1 cellular context compared by ENCODE assay signal in the genomic region with DNA sequence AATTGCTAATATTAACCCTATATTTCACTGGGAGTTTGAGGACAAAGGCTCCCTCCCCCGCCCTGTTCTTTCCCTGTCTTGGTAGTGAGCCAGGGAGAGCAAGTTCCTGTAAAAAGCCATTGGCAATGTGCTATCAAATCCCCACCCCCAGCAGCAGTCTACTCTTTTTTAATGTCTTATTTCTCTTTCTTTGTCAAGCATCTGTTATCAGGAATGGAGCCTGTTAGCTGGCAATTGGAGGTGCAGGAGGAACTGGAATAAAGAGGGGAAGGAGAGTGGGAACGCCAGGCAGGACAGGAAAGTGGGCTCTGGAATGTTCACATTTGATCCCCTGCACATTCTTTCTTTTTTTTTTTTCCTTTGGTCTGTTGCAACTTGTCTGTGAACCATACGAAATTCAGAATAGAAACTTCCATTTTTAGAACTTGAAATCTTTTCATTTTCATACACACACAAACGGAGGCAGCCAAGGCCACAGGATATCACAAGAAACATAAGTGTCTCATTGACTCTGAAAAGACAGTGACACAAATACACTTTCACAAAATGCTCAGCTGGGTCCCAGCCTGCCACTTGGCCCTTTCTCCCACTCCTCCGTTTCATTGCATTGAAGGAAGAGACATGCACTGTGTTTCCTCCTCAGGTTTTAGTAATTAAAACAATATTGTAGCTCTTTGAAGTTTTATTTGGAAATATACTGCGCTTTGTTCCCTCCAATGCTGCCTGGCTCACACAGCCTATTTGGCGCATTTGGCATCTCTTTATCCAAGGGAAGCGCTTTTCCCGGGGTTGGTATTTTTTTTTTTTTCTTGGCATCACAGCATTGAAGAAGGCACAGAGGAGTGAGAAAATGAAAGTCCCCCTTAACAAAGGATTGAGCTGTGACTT.
TF ChIP-seq lines count a peak whose summit lies in the region.

No MANE protein-coding gene starts in this region.

TF ChIP-seq in WTC11, 78 proteins besides CTCF, POLR2A, EP300 and RAD21 (continued from another document):
- TF ChIP-seq AR (CRISPR knock-in tag; IDR thresholded peaks at IDR 0.05) (no peak), TEAD1 (CRISPR knock-in tag; IDR thresholded peaks at IDR 0.05) (no peak), IRF2 (CRISPR knock-in tag; IDR thresholded peaks at IDR 0.05; ENCODE audit: borderline replicate concordance, low read depth) (no peak), SMAD3 (CRISPR knock-in tag; IDR thresholded peaks at IDR 0.05; ENCODE audit: borderline replicate concordance) (no peak)
- TF ChIP-seq, protein P1, sequence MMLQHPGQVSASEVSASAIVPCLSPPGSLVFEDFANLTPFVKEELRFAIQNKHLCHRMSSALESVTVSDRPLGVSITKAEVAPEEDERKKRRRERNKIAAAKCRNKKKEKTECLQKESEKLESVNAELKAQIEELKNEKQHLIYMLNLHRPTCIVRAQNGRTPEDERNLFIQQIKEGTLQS (CRISPR knock-in tag; conservative IDR thresholded peaks at IDR 0.05) = no peak
- TF ChIP-seq, protein P2, sequence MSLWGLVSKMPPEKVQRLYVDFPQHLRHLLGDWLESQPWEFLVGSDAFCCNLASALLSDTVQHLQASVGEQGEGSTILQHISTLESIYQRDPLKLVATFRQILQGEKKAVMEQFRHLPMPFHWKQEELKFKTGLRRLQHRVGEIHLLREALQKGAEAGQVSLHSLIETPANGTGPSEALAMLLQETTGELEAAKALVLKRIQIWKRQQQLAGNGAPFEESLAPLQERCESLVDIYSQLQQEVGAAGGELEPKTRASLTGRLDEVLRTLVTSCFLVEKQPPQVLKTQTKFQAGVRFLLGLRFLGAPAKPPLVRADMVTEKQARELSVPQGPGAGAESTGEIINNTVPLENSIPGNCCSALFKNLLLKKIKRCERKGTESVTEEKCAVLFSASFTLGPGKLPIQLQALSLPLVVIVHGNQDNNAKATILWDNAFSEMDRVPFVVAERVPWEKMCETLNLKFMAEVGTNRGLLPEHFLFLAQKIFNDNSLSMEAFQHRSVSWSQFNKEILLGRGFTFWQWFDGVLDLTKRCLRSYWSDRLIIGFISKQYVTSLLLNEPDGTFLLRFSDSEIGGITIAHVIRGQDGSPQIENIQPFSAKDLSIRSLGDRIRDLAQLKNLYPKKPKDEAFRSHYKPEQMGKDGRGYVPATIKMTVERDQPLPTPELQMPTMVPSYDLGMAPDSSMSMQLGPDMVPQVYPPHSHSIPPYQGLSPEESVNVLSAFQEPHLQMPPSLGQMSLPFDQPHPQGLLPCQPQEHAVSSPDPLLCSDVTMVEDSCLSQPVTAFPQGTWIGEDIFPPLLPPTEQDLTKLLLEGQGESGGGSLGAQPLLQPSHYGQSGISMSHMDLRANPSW (CRISPR knock-in tag; conservative IDR thresholded peaks at IDR 0.05; ENCODE audit: low read depth) = no peak
